ENCODE assay signal across 23 cellular contexts in the genomic region with DNA sequence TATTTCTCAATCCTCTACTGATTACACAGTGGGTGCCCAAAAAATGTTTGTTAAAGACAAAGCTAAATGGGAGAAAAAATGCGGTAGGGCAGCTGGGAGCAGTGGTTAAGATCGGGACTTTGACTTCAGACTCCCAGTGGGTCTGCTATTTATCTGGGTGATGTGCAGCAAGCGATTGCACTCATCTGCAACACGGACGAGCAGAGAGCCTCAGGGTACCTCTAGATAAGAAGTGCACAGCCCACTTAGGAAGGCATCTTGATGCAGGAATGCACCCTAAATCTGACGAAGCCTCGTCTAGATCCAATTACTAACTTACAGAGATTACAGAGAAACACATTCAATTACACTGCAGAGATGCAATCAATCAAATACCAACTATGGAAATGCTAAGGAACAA. TPM values are rescaled to one million over a fixed set of nuclear protein-coding genes. Genes with fewer than 3 reads are reported as not detected.
DNase-seq lines count a peak whose midpoint lies in the region; ATAC-seq and TF ChIP-seq lines count a peak whose summit lies in the region.
"Had no signal": no experiment of that assay in that cellular context is flagged by ENCODE, and none has a peak within 500 bp of the region (broad histone marks: within the 10 kb centered on the region; RNA-seq: fewer than 3 reads in every experiment).

No MANE protein-coding gene starts in this region.

- H3K36me3 ChIP-seq in cardiac muscle cell (no peaks in the 10 kb centered on the region), left ventricle myocardium inferior (peaks cover 7% of the 10 kb centered on the region)

- H3K4me1 ChIP-seq in cardiac muscle cell (ENCODE audit: low read depth): peaks cover 18% of the 10 kb centered on the region
- peaks cover 29% of the 10 kb centered on the region for H3K4me1 ChIP-seq in left ventricle myocardium inferior
- H3K4me1 ChIP-seq: SJCRH30 had no signal

- peak overlapping the region in 1 of 5 experiments; percentile 43 for H3K27ac Mint-ChIP-seq in brain
- H3K27ac Mint-ChIP-seq in type B pancreatic cell: no peak overlapping the region

- TF ChIP-seq CTCF in cardiac muscle cell (IDR thresholded peaks at IDR 0.05; ENCODE audit: low read depth, low read length): no peak
- no peak for TF ChIP-seq CTCF in left ventricle myocardium inferior (IDR thresholded peaks at IDR 0.05; ENCODE audit: borderline replicate concordance)
- no peak for TF ChIP-seq CTCF in brain (conservative IDR thresholded peaks at IDR 0.05)
- no peak for TF ChIP-seq CTCF in type B pancreatic cell (conservative IDR thresholded peaks at IDR 0.05)

- intact Hi-C loops in left ventricle myocardium inferior (cut with micrococcal nuclease): no loop called here

- H3K27me3 ChIP-seq in cardiac muscle cell (no peaks in the 10 kb centered on the region), left ventricle myocardium inferior (ENCODE audit: low read depth) (no peaks in the 10 kb centered on the region)
- H3K27me3 ChIP-seq: SJCRH30 had no signal

- H3K4me3 ChIP-seq in cardiac muscle cell: no peak overlapping the region
- no peak overlapping the region for H3K4me3 ChIP-seq in left ventricle myocardium inferior
- H3K4me3 ChIP-seq: GM12878, SJCRH30 had no signal

- peaks cover 42% of the 10 kb centered on the region for H3K36me3 Mint-ChIP-seq in brain
- H3K36me3 Mint-ChIP-seq in type B pancreatic cell: peaks cover 27% of the 10 kb centered on the region

- peak overlapping the region in 3 of 5 experiments; percentile 10 to 46 (median 18) for H3K4me3 Mint-ChIP-seq in brain
- H3K4me3 Mint-ChIP-seq in type B pancreatic cell: peak overlapping the region; percentile 27
- H3K4me3 Mint-ChIP-seq: CD14-positive monocyte had no signal

- H3K27me3 Mint-ChIP-seq in brain: peaks cover 3% of the 10 kb centered on the region
- H3K27me3 Mint-ChIP-seq in type B pancreatic cell: no peaks in the 10 kb centered on the region

- H3K9me3 ChIP-seq in cardiac muscle cell (ENCODE audit: low read depth) (no peaks in the 10 kb centered on the region), left ventricle myocardium inferior (replicated peaks) (no peaks in the 10 kb centered on the region)

- peak in 1 of 2 donors; percentile 12 for DNase-seq in cardiac muscle cell (ENCODE audit: low read depth in 1 of 2, low spot score in 1 of 2)
- DNase-seq in left ventricle myocardium inferior: no peak
- no peak for DNase-seq in type B pancreatic cell (ENCODE audit: extremely low spot score, unreplicated experiment)
- no peak for DNase-seq in putamen (ENCODE audit: low spot score)
- no peak for DNase-seq in NCI-H774 (lab: John Stamatoyannopoulos, UW)
- DNase-seq: 8988T; AML-193; DMS79 treated with DMSO at 0.1 percent for 48 hours; GOT3; HCEC 1CT; Kasumi-1; NCI-H1417 treated with DMSO at 0.1 percent for 48 hours; NCI-H187 treated with DMSO at 0.1 percent for 48 hours; NCI-H2107; NCI-H446 treated with DMSO at 0.1 percent for 48 hours; NCI-H526 treated with DMSO at 0.1 percent for 48 hours; NK-92 treated with Interleukin-12 subunit alpha and Interleukin-12 subunit beta, amount 100 ng/mL, for 24 hours; SJCRH30 had no signal

- ATAC-seq in SK-N-SH treated with all-trans-retinoic acid at 6 μM for 48 hours: no peak
- ATAC-seq in HG03460 (IDR thresholded peaks at IDR 0.05; ENCODE audit: unreplicated experiment): no peak
- ATAC-seq: GM12878 had no signal

- peak overlapping the region; percentile 69 for H3K27ac ChIP-seq in cardiac muscle cell
- no peak overlapping the region for H3K27ac ChIP-seq in left ventricle myocardium inferior (replicated peaks)
- H3K27ac ChIP-seq: SJCRH30 had no signal

- peaks cover 0 to 4% (median 0%) of the 10 kb centered on the region in 5 experiments for H3K9me3 Mint-ChIP-seq in brain
- H3K9me3 Mint-ChIP-seq in type B pancreatic cell: no peaks in the 10 kb centered on the region

- H3K4me1 Mint-ChIP-seq in brain: peaks cover 56% of the 10 kb centered on the region
- peaks cover 36% of the 10 kb centered on the region for H3K4me1 Mint-ChIP-seq in type B pancreatic cell (ENCODE audit: unreplicated experiment)

TF ChIP-seq in SK-N-SH treated with all-trans-retinoic acid at 6 μM for 48 hours, 23 proteins besides CTCF, POLR2A, EP300 and RAD21:
- TF ChIP-seq BACH2 (CRISPR knock-in tag; IDR thresholded peaks at IDR 0.05; ENCODE audit: borderline replicate concordance) (no peak), ISL1 (CRISPR knock-in tag; IDR thresholded peaks at IDR 0.05) (0 out of 2 replicates have a peak, but pooled peaks have one; percentile 18), TCF4 (CRISPR knock-in tag; IDR thresholded peaks at IDR 0.05; ENCODE audit: borderline replicate concordance) (peak; percentile 17; the same call in 1 of the 2 replicates)

RNA-seq across cellular contexts. Expression of a gene that starts 4.0 kb away (rescaled TPM):
- total RNA-seq in cardiac muscle cell (30.6 and 32.4 TPM in 2 replicates), left ventricle myocardium inferior (40.9 TPM), type B pancreatic cell (ENCODE audit: low replicate concordance) (34.4 and 35.2 TPM in 2 replicates)
- polyA plus RNA-seq in cardiac muscle cell (37.0 and 45.3 TPM in 2 replicates), brain (ENCODE audit: insufficient read depth, low read depth, low replicate concordance) (22.8 TPM)
